Comparison of ENCODE assay signal across 22 cellular contexts in the genomic region with DNA sequence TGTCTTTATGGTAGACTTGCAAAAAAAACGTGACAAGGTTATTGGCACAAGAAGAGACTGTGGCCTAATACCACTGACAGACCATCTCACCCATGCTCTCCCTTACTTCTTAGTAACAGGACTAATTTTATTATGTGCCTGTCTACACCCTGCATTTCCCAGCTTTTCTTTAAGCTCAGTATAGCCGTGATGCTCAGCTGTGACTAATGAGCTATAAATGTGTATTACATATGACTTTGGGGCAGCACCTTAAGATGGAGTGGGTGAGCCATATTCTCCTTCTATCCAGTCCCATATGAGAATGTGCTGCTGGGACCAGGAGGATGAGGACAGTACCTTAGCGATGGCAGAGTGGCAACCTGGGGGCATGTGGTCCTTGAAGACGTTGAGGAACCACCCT.
"Had no signal": no experiment of that assay in that cellular context is flagged by ENCODE, and none has a peak within 500 bp of the region (broad histone marks: within the 10 kb centered on the region; RNA-seq: fewer than 3 reads in every experiment).

No MANE protein-coding gene starts in this region.

- ATAC-seq: esophagus mucosa; heart right ventricle; naive thymus-derived CD8-positive, alpha-beta T cell; psoas muscle; sciatic nerve; stimulated activated naive B cell treated with anti-CD40 and anti-IgM and Interleukin-4, amounts not matched to agents 10 μg/mL and 1 μg/mL and 100 μg/mL, for 72 hours had no signal

- DNase-seq: cortex of kidney; dorsolateral prefrontal cortex; effector CD8-positive, alpha-beta T cell; heart right ventricle; hypothalamus; mammary epithelial cell; naive thymus-derived CD8-positive, alpha-beta T cell; psoas muscle; retina; stimulated activated CD4-positive, alpha-beta T cell treated with anti-CD3 and anti-CD28 coated beads, Interleukin-2, amount 100 ng/mL, for 24 hours; stimulated activated CD4-positive, alpha-beta T cell treated with anti-CD3 and anti-CD28 coated beads, Interleukin-4, amount 100 ng/mL, for 4 hours; stimulated activated naive B cell treated with anti-CD40 and anti-IgM and Interleukin-4, amounts not matched to agents 10 μg/mL and 1 μg/mL and 100 μg/mL, for 72 hours; stomach; substantia nigra; transverse colon had no signal

- H3K9me3 Mint-ChIP-seq: naive thymus-derived CD8-positive, alpha-beta T cell had no signal

- H3K36me3 Mint-ChIP-seq: naive thymus-derived CD8-positive, alpha-beta T cell; stimulated activated naive B cell treated with anti-CD40 and anti-IgM and Interleukin-4, amounts not matched to agents 10 μg/mL and 1 μg/mL and 100 μg/mL, for 72 hours had no signal

- H3K27ac Mint-ChIP-seq: naive thymus-derived CD8-positive, alpha-beta T cell; stimulated activated naive B cell treated with anti-CD40 and anti-IgM and Interleukin-4, amounts not matched to agents 10 μg/mL and 1 μg/mL and 100 μg/mL, for 72 hours had no signal

- H3K4me1 ChIP-seq: heart right ventricle, psoas muscle, stomach, transverse colon had no signal

- H3K27me3 ChIP-seq: dorsolateral prefrontal cortex, heart right ventricle, stomach, transverse colon had no signal

- H3K27ac ChIP-seq: heart right ventricle, neutrophil, psoas muscle, skin epidermis, stomach, thoracic aorta, transverse colon had no signal

- FAIRE-seq: frontal cortex, islet of Langerhans had no signal

- H3K9me3 ChIP-seq: heart right ventricle, neutrophil, psoas muscle, stomach, thoracic aorta, transverse colon had no signal

- H3K4me3 ChIP-seq: dorsolateral prefrontal cortex, heart right ventricle, psoas muscle, skin epidermis, stomach, thoracic aorta, transverse colon had no signal

- H3K4me3 Mint-ChIP-seq: naive thymus-derived CD8-positive, alpha-beta T cell; stimulated activated naive B cell treated with anti-CD40 and anti-IgM and Interleukin-4, amounts not matched to agents 10 μg/mL and 1 μg/mL and 100 μg/mL, for 72 hours had no signal

- H3K4me1 Mint-ChIP-seq: stimulated activated naive B cell treated with anti-CD40 and anti-IgM and Interleukin-4, amounts not matched to agents 10 μg/mL and 1 μg/mL and 100 μg/mL, for 72 hours had no signal

- H3K36me3 ChIP-seq: heart right ventricle, neutrophil, stomach, thoracic aorta, transverse colon had no signal
